27 cellular contexts compared by ENCODE assay signal in genomic region chr11:16966633-16967346, GRCh38. TPM values are rescaled to one million over a fixed set of nuclear protein-coding genes. Genes with fewer than 3 reads are reported as not detected.
DNase-seq lines count a peak whose midpoint lies in the region; ATAC-seq and TF ChIP-seq lines count a peak whose summit lies in the region.
"Had no signal": no experiment of that assay in that cellular context is flagged by ENCODE, and none has a peak within 500 bp of the region (broad histone marks: within the 10 kb centered on the region; RNA-seq: fewer than 3 reads in every experiment).

No MANE protein-coding gene starts in this region.

- peak overlapping the region; percentile 33 for H3K9ac ChIP-seq in mucosa of stomach (ENCODE audit: low read length)

- no peaks in the 10 kb centered on the region for H3K36me3 ChIP-seq in mucosa of stomach (ENCODE audit: control insufficient read depth, insufficient read depth, low read length)
- no peaks in the 10 kb centered on the region for H3K36me3 ChIP-seq in heart left ventricle
- H3K36me3 ChIP-seq: MG63 had no signal

- TF ChIP-seq POLR2A in heart left ventricle (IDR thresholded peaks at IDR 0.05) = no peak

- H3K27me3 ChIP-seq in mucosa of stomach (ENCODE audit: control insufficient read depth, insufficient read depth, low read length) (no peaks in the 10 kb centered on the region), heart left ventricle (no peaks in the 10 kb centered on the region)
- H3K27me3 ChIP-seq: MG63 had no signal

- H3K27ac ChIP-seq in heart left ventricle = no peak overlapping the region
- H3K27ac ChIP-seq: psoas muscle, SK-N-MC had no signal

- ATAC-seq in heart left ventricle (no peak), GM19395 (IDR thresholded peaks at IDR 0.05; ENCODE audit: unreplicated experiment) (no peak)
- ATAC-seq: psoas muscle, T-helper 17 cell had no signal

- 81 to 86% (median 85%) methylated on average over 9 of the region's 9 CpGs for WGBS in heart left ventricle, 4 donors

- TF ChIP-seq CTCF in heart left ventricle (IDR thresholded peaks at IDR 0.05) = no peak

- H3K9me3 ChIP-seq in mucosa of stomach (ENCODE audit: control insufficient read depth, low read length) (no peaks in the 10 kb centered on the region), heart left ventricle (no peaks in the 10 kb centered on the region)
- H3K9me3 ChIP-seq: MG63, psoas muscle had no signal

- peak; percentile 33 for DNase-seq in activated CD8-positive, alpha-beta memory T cell treated with anti-CD3 and anti-CD28 coated beads for 24 hours
- DNase-seq in activated CD8-positive, alpha-beta memory T cell treated with anti-CD3 and anti-CD28 coated beads, Interleukin-2, amount 50 U/mL, for 48 hours = no peak
- DNase-seq in glomerular visceral epithelial cell (ENCODE audit: extremely low spot score) (peak; percentile 17), NCI-H345 treated with DMSO at 0.1 percent for 48 hours (lab: John Stamatoyannopoulos, UW; ENCODE audit: unreplicated experiment) (no peak), heart left ventricle (no peak), ureter (ENCODE audit: low spot score) (no peak)
- DNase-seq: 8988T; activated CD4-positive, CD25-positive, alpha-beta regulatory T cell treated with anti-CD3 and anti-CD28 coated beads, Interleukin-2, amount 50 U/mL, for 72 hours; activated gamma-delta T cell treated with Interleukin-2 at 50 U/mL for 16 hours; activated naive CD8-positive, alpha-beta T cell treated with anti-CD3 and anti-CD28 coated beads, Interleukin-2, amount 50 U/mL, for 24 hours; activated T-cell treated with anti-CD3 and anti-CD28 coated beads, Interleukin-2, amount 50 U/mL, for 1 hour; CD4-positive, CD25-positive, alpha-beta regulatory T cell; central memory CD4-positive, alpha-beta T cell; GOT3; islet precursor cell; MG63; NCI-H1417; NCI-H2081 treated with DMSO at 0.1 percent for 48 hours; NCI-H226; psoas muscle; stimulated activated CD4-positive, alpha-beta T cell treated with anti-CD3 and anti-CD28 coated beads, Interleukin-15, amount 100 ng/mL, for 24 hours; stimulated activated naive CD4-positive, alpha-beta T cell; T-helper 17 cell had no signal

- H3K4me1 ChIP-seq in mucosa of stomach (ENCODE audit: control insufficient read depth, insufficient read depth, low read length) (peaks cover 68% of the 10 kb centered on the region), heart left ventricle (peaks cover 0 to 3% (median 0%) of the 10 kb centered on the region in 12 donors)
- H3K4me1 ChIP-seq: psoas muscle had no signal

- intact Hi-C loops in heart left ventricle (cut with DNase I) = no loop called here

- no peak overlapping the region for H3K4me3 ChIP-seq in mucosa of stomach (ENCODE audit: low read length)
- H3K4me3 ChIP-seq in heart left ventricle = no peak overlapping the region
- H3K4me3 ChIP-seq: lung, MG63, psoas muscle, SK-N-MC had no signal

RNA-seq across cellular contexts. Expression of gene PLEKHA7, which starts 47.4 kb away (rescaled TPM):
- total RNA-seq in heart left ventricle (10 to 100 TPM; 15.6 to 57.5 (median 23.8) TPM), ureter (94.4 TPM)
- polyA plus RNA-seq in heart left ventricle = 10 to 100 TPM; 13.1 to 23.5 TPM

Comparison
In these comparisons a context has a peak if more than half of its experiments do, and no peak if none do; other contexts are left out.
1. DNase-seq: peak in activated CD8-positive, alpha-beta memory T cell treated with anti-CD3 and anti-CD28 coated beads for 24 hours (single experiment) and glomerular visceral epithelial cell (single experiment); none in activated CD8-positive, alpha-beta memory T cell treated with anti-CD3 and anti-CD28 coated beads, Interleukin-2, amount 50 U/mL, for 48 hours (single experiment), NCI-H345 treated with DMSO at 0.1 percent for 48 hours (single experiment), heart left ventricle (0 of 5) and ureter (single experiment).